ENCODE assay signal across 9 cellular contexts in genomic region chr5:91225848-91226686, GRCh38.
DNase-seq lines count a peak whose midpoint lies in the region; ATAC-seq and TF ChIP-seq lines count a peak whose summit lies in the region.
"Had no signal": no experiment of that assay in that cellular context is flagged by ENCODE, and none has a peak within 500 bp of the region (broad histone marks: within the 10 kb centered on the region; RNA-seq: fewer than 3 reads in every experiment).

No MANE protein-coding gene starts in this region.

- DNase-seq in RKO (ENCODE audit: low spot score) (peak; percentile 19), islet precursor cell (peak; percentile 62), NCI-H1694 (lab: John Stamatoyannopoulos, UW) (no peak), glutamatergic neuron (no peak)
- DNase-seq in activated naive CD4-positive, alpha-beta T cell (lab: John Stamatoyannopoulos, UW), result peak; percentile 1 to 46 (median 19)
- peak; percentile 22 to 41 for DNase-seq in stimulated activated CD8-positive, alpha-beta memory T cell treated with anti-CD3 and anti-CD28 coated beads, Interleukin-2, amount 100 ng/mL, for 48 hours (ENCODE audit: low read depth in 2 of 2)

- no peaks in the 10 kb centered on the region for H3K36me3 Mint-ChIP-seq in glutamatergic neuron (ENCODE audit: unreplicated experiment)

- H3K27ac Mint-ChIP-seq in glutamatergic neuron (ENCODE audit: unreplicated experiment), result no peak overlapping the region
- H3K27ac Mint-ChIP-seq: activated naive CD8-positive, alpha-beta T cell had no signal

- no peaks in the 10 kb centered on the region for H3K9me3 Mint-ChIP-seq in glutamatergic neuron (ENCODE audit: unreplicated experiment)

- H3K4me3 Mint-ChIP-seq in glutamatergic neuron (ENCODE audit: unreplicated experiment), result no peak overlapping the region
- H3K4me3 Mint-ChIP-seq: activated naive CD8-positive, alpha-beta T cell had no signal

- H3K27me3 Mint-ChIP-seq in glutamatergic neuron (ENCODE audit: unreplicated experiment), result no peaks in the 10 kb centered on the region

- peak; percentile 70 for ATAC-seq in GM18517 (IDR thresholded peaks at IDR 0.05; ENCODE audit: unreplicated experiment)
- ATAC-seq in HG02798 (IDR thresholded peaks at IDR 0.05; ENCODE audit: poor library complexity, unreplicated experiment), result peak; percentile 81

- no peaks in the 10 kb centered on the region for H3K4me1 Mint-ChIP-seq in glutamatergic neuron (ENCODE audit: low read depth, unreplicated experiment)

- TF ChIP-seq CTCF in glutamatergic neuron (IDR thresholded peaks at IDR 0.05; ENCODE audit: partially characterized antibody, unreplicated experiment), result no peak

Comparison
In these comparisons a context has a peak if more than half of its experiments do, and no peak if none do; other contexts are left out.
1. DNase-seq: peak in RKO (single experiment), activated naive CD4-positive, alpha-beta T cell (4 of 4), islet precursor cell (single experiment) and stimulated activated CD8-positive, alpha-beta memory T cell treated with anti-CD3 and anti-CD28 coated beads, Interleukin-2, amount 100 ng/mL, for 48 hours (2 of 2); none in NCI-H1694 (single experiment) and glutamatergic neuron (single experiment).